In the genomic region with DNA sequence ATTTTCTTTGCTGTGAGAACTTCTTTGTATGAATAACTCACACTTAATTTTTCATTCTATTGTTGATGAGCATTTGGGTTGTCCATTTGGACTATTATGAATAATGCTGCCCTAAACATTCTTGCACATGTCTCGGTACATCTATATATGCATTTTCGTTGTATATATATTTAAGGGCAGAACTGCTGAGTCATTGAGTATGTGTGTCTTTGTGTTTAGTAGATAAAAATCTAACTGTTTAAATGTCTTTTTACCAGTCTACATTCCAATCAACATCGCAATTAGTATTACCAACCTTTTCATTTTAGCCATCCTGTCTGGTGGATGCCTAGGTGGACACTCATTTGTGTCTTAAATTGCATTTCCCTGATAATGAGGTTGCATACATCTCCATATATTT, we compare ENCODE assay signal across 19 cellular contexts.
DNase-seq lines count a peak whose midpoint lies in the region; ATAC-seq, FAIRE-seq and TF ChIP-seq lines count a peak whose summit lies in the region.
"Had no signal": no experiment of that assay in that cellular context is flagged by ENCODE, and none has a peak within 500 bp of the region (broad histone marks: within the 10 kb centered on the region; RNA-seq: fewer than 3 reads in every experiment).

No MANE protein-coding gene starts in this region.

- in situ Hi-C loops in HepG2 (cut with HindIII; ENCODE audit: extremely low pct_ligation_motif_present, low pct_unique_long_range_greater_than_20kb), result no loop called here
- in situ Hi-C loops in K562 (cut with MboI), result no loop called here

- H3K4me2 ChIP-seq in HepG2 (ENCODE audit: low read depth, low read length), result no peak overlapping the region
- peak overlapping the region; percentile 23 for H3K4me2 ChIP-seq in Loucy (ENCODE audit: low read depth, low read length, poor library complexity, severe bottlenecking)
- no peak overlapping the region for H3K4me2 ChIP-seq in K562 (ENCODE audit: insufficient read depth, low read length)
- H3K4me2 ChIP-seq: BLaER1 treated with 17β-estradiol and CSF1 and Interleukin-3, amounts not matched to agents 10 nM and 100 nM had no signal

- intact Hi-C loops in HepG2 (cut with micrococcal nuclease; ENCODE audit: unreplicated experiment) (no loop called here), right lobe of liver (cut with DNase I) (no loop called here), K562 (cut with micrococcal nuclease) (no loop called here)

- H3K9me3 ChIP-seq in HepG2 (ENCODE audit: low read length), result peaks cover 10% of the 10 kb centered on the region
- H3K9me3 ChIP-seq in right lobe of liver, result no peaks in the 10 kb centered on the region
- H3K9me3 ChIP-seq in Loucy (ENCODE audit: insufficient read depth, low read depth, low read length), result peaks cover 11% of the 10 kb centered on the region
- H3K9me3 ChIP-seq in K562 (replicated peaks; ENCODE audit: control insufficient read depth, insufficient read depth, low read depth, low read length), result no peaks in the 10 kb centered on the region

- no peak for FAIRE-seq in HepG2 (lab: Jason Lieb, UNC)
- no peak for FAIRE-seq in K562 (lab: Jason Lieb, UNC)
- FAIRE-seq in GM19239 (lab: Jason Lieb, UNC), result no peak
- FAIRE-seq: GM12891, GM18507, H1 had no signal

- CTCF ChIA-PET in HepG2 (lab: Yijun Ruan, JAX; ENCODE audit: low intra/inter-chr PET ratio, low total read pairs), result no interaction called here
- CTCF ChIA-PET in K562 (lab: Yijun Ruan, JAX; ENCODE audit: low intra/inter-chr PET ratio), result no interaction called here

- no peak overlapping the region for H3K4me3 ChIP-seq in HepG2 (replicated peaks in 1 of 3; ENCODE audit: insufficient read depth in 1 of 3, low read depth in 2 of 3, low read length in 3 of 3)
- H3K4me3 ChIP-seq in right lobe of liver, result no peak overlapping the region
- no peak overlapping the region for H3K4me3 ChIP-seq in Loucy (ENCODE audit: low read length, poor library complexity, severe bottlenecking)
- H3K4me3 ChIP-seq in K562, result no peak overlapping the region
- H3K4me3 ChIP-seq: BLaER1 treated with 17β-estradiol and CSF1 and Interleukin-3, amounts not matched to agents 10 nM and 100 nM had no signal

- no peak for TF ChIP-seq EP300 in HepG2 (IDR thresholded peaks at IDR 0.05; ENCODE audit: low read depth in 2 of 2, low read length in 2 of 2)
- TF ChIP-seq EP300 in HepG2 (CRISPR knock-in tag; IDR thresholded peaks at IDR 0.05; ENCODE audit: borderline replicate concordance), result no peak
- no peak for TF ChIP-seq EP300 in K562 (IDR thresholded peaks at IDR 0.05; ENCODE audit: low read length)

- peaks cover 36% of the 10 kb centered on the region for H3K4me1 ChIP-seq in HepG2 (ENCODE audit: insufficient read depth, low read length)
- peaks cover 0 to 8% (median 3%) of the 10 kb centered on the region in 4 donors for H3K4me1 ChIP-seq in right lobe of liver
- peaks cover 19% of the 10 kb centered on the region for H3K4me1 ChIP-seq in Loucy (ENCODE audit: insufficient read depth, low read length, poor library complexity, severe bottlenecking)
- no peaks in the 10 kb centered on the region for H3K4me1 ChIP-seq in K562 (replicated peaks in 1 of 2; ENCODE audit: control insufficient read depth in 2 of 2, insufficient read depth in 2 of 2, low read length in 2 of 2)
- H3K4me1 ChIP-seq: BLaER1 treated with 17β-estradiol and CSF1 and Interleukin-3, amounts not matched to agents 10 nM and 100 nM had no signal

- DNase-seq in HepG2 (ENCODE audit: low spot score) (no peak), right lobe of liver (no peak), K562 (ENCODE audit: extremely low read depth in 1 of 4, low spot score in 3 of 4) (no peak), DMS 273 treated with DMSO at 0.1 percent for 48 hours (lab: John Stamatoyannopoulos, UW) (no peak), GM19239 (ENCODE audit: insufficient read length, low spot score) (no peak)
- DNase-seq in NK-92 treated with Interleukin-12 subunit alpha and Interleukin-12 subunit beta, amount 100 ng/mL, for 24 hours (lab: John Stamatoyannopoulos, UW), result no peak
- DNase-seq: 8988T; Calu3; CD8-positive, alpha-beta T cell; DMS53; DND-41; EL; H9; KBM-7 had no signal

- H3K36me3 ChIP-seq in HepG2 (replicated peaks in 1 of 2; ENCODE audit: control insufficient read depth in 1 of 2, insufficient read depth in 2 of 2, low read length in 2 of 2), result no peaks in the 10 kb centered on the region
- H3K36me3 ChIP-seq in right lobe of liver, result no peaks in the 10 kb centered on the region
- H3K36me3 ChIP-seq in Loucy (ENCODE audit: insufficient read depth, low read length), result no peaks in the 10 kb centered on the region; the same call in 1 of the 2 replicates
- H3K36me3 ChIP-seq in K562 (ENCODE audit: control insufficient read depth, insufficient read depth, low read length), result no peaks in the 10 kb centered on the region
- H3K36me3 ChIP-seq: BLaER1 treated with 17β-estradiol and CSF1 and Interleukin-3, amounts not matched to agents 10 nM and 100 nM had no signal

- H3K79me2 ChIP-seq in HepG2 (ENCODE audit: insufficient read depth, low read length) (no peaks in the 10 kb centered on the region), Loucy (ENCODE audit: insufficient read depth, low read length) (no peaks in the 10 kb centered on the region), K562 (ENCODE audit: control insufficient read depth, insufficient read depth, low read length) (no peaks in the 10 kb centered on the region)

- no peaks in the 10 kb centered on the region for H3F3A ChIP-seq in Loucy (ENCODE audit: low read depth)

- TF ChIP-seq RAD21 in HepG2 (CRISPR knock-in tag; IDR thresholded peaks at IDR 0.05) (no peak), K562 (CRISPR knock-in tag; conservative IDR thresholded peaks at IDR 0.05 in 1 of 2, IDR thresholded peaks at IDR 0.05 in 1 of 2) (no peak)

- H3K9ac ChIP-seq in HepG2 (ENCODE audit: insufficient read depth, low read depth, low read length) (no peak overlapping the region), Loucy (ENCODE audit: low read depth, low read length, poor library complexity, severe bottlenecking) (no peak overlapping the region), K562 (ENCODE audit: insufficient read depth in 1 of 2, low read depth in 2 of 2, low read length in 2 of 2) (no peak overlapping the region)
- H3K9ac ChIP-seq: BLaER1 treated with 17β-estradiol and CSF1 and Interleukin-3, amounts not matched to agents 10 nM and 100 nM had no signal

- 53% methylated on average over 3 of the region's 3 CpGs for WGBS in HepG2 (ENCODE audit: low lambda C conversion rate)
- WGBS in right lobe of liver (ENCODE audit: insufficient coverage, low coverage, low lambda C conversion rate, missing lambda C conversion rate), result 93% methylated on average over 3 of the region's 3 CpGs
- 2% methylated on average over 3 of the region's 3 CpGs for WGBS in K562 (ENCODE audit: insufficient coverage, low coverage, missing lambda C conversion rate)

- H3K27me3 ChIP-seq in HepG2 (ENCODE audit: control insufficient read depth in 1 of 2, insufficient read depth in 2 of 2, low read length in 2 of 2) (no peaks in the 10 kb centered on the region), right lobe of liver (no peaks in the 10 kb centered on the region), Loucy (ENCODE audit: insufficient read depth, low read length, poor library complexity, severe bottlenecking) (no peaks in the 10 kb centered on the region), K562 (ENCODE audit: control insufficient read depth in 2 of 2, insufficient read depth in 2 of 2, low read length in 2 of 2) (no peaks in the 10 kb centered on the region)
- H3K27me3 ChIP-seq: BLaER1 treated with 17β-estradiol and CSF1 and Interleukin-3, amounts not matched to agents 10 nM and 100 nM had no signal

- ATAC-seq in HepG2, result no peak
- ATAC-seq in right lobe of liver, result no peak
- ATAC-seq in K562, result no peak
- ATAC-seq: CD8-positive, alpha-beta T cell had no signal

- H2AFZ ChIP-seq in HepG2 (ENCODE audit: low read length) (no peak overlapping the region), Loucy (ENCODE audit: low read length) (no peak overlapping the region), K562 (ENCODE audit: low read depth, low read length) (no peak overlapping the region)

- H3K9me1 ChIP-seq in K562 (ENCODE audit: control insufficient read depth, insufficient read depth, low read length), result no peaks in the 10 kb centered on the region

- TF ChIP-seq POLR2A in HepG2 (IDR thresholded peaks at IDR 0.05; ENCODE audit: insufficient read depth in 1 of 2, low read depth in 2 of 2, low read length in 2 of 2) (no peak), right lobe of liver (IDR thresholded peaks at IDR 0.05) (no peak), K562 (conservative IDR thresholded peaks at IDR 0.05) (no peak)

- no TSS peak for BruUV-seq in HepG2 (replicated peaks; lab: Mats Ljungman, UMichigan)
- no TSS peak for BruUV-seq in K562 (replicated peaks; lab: Mats Ljungman, UMichigan)

- POLR2A ChIA-PET in HepG2 (lab: Yijun Ruan, JAX) (no interaction called here), K562 (lab: Yijun Ruan, JAX) (no interaction called here)

- no peaks in the 10 kb centered on the region for H3K9me2 ChIP-seq in Loucy (replicated peaks; ENCODE audit: low read depth, low read length)

- TF ChIP-seq CTCF in HepG2 (CRISPR knock-in tag; IDR thresholded peaks at IDR 0.05) (no peak), right lobe of liver (IDR thresholded peaks at IDR 0.05) (no peak), Loucy (conservative IDR thresholded peaks at IDR 0.05; ENCODE audit: low read length) (no peak), K562 (IDR thresholded peaks at IDR 0.05 in 2 of 3, conservative IDR thresholded peaks at IDR 0.05 in 1 of 3; ENCODE audit: insufficient read depth in 2 of 3, low read depth in 1 of 3, low read length in 3 of 3) (no peak)

- H3K27ac ChIP-seq in HepG2 (ENCODE audit: extremely low read length, insufficient read depth, low read length), result no peak overlapping the region
- H3K27ac ChIP-seq in right lobe of liver, result no peak overlapping the region
- no peak overlapping the region for H3K27ac ChIP-seq in K562 (ENCODE audit: extremely low read depth, low read depth, low read length)
- H3K27ac ChIP-seq: BLaER1 treated with 17β-estradiol and CSF1 and Interleukin-3, amounts not matched to agents 10 nM and 100 nM had no signal

- H4K20me1 ChIP-seq in HepG2 (ENCODE audit: insufficient read depth, low read length) (no peaks in the 10 kb centered on the region), Loucy (ENCODE audit: insufficient read depth, low read length, poor library complexity, severe bottlenecking) (no peaks in the 10 kb centered on the region), K562 (replicated peaks; ENCODE audit: control insufficient read depth, insufficient read depth, low read length) (no peaks in the 10 kb centered on the region)
- H4K20me1 ChIP-seq: BLaER1 treated with 17β-estradiol and CSF1 and Interleukin-3, amounts not matched to agents 10 nM and 100 nM had no signal

TF ChIP-seq in HepG2, 621 proteins besides CTCF, POLR2A, EP300 and RAD21 (continues in another document):
- peak; percentile 95 for TF ChIP-seq NFE2L2 (IDR thresholded peaks at IDR 0.05; ENCODE audit: low read length)
- TF ChIP-seq MAFK (conservative IDR thresholded peaks at IDR 0.05 in 1 of 2, IDR thresholded peaks at IDR 0.05 in 1 of 2; ENCODE audit: low read length in 2 of 2), result peak; percentile 78 to 83
- no peak for TF ChIP-seq JUN (CRISPR knock-in tag; IDR thresholded peaks at IDR 0.05)

TF ChIP-seq in K562, 482 proteins besides CTCF, POLR2A, EP300 and RAD21 (continues in another document):
- no peak for TF ChIP-seq POLR3G (IDR thresholded peaks at IDR 0.05; ENCODE audit: extremely low read depth, insufficient read length, insufficient replicate concordance)
- TF ChIP-seq CBX3 (IDR thresholded peaks at IDR 0.05; ENCODE audit: borderline replicate concordance in 1 of 2, low read length in 2 of 2), result no peak
